1 cellular context compared by ENCODE assay signal in the genomic region with DNA sequence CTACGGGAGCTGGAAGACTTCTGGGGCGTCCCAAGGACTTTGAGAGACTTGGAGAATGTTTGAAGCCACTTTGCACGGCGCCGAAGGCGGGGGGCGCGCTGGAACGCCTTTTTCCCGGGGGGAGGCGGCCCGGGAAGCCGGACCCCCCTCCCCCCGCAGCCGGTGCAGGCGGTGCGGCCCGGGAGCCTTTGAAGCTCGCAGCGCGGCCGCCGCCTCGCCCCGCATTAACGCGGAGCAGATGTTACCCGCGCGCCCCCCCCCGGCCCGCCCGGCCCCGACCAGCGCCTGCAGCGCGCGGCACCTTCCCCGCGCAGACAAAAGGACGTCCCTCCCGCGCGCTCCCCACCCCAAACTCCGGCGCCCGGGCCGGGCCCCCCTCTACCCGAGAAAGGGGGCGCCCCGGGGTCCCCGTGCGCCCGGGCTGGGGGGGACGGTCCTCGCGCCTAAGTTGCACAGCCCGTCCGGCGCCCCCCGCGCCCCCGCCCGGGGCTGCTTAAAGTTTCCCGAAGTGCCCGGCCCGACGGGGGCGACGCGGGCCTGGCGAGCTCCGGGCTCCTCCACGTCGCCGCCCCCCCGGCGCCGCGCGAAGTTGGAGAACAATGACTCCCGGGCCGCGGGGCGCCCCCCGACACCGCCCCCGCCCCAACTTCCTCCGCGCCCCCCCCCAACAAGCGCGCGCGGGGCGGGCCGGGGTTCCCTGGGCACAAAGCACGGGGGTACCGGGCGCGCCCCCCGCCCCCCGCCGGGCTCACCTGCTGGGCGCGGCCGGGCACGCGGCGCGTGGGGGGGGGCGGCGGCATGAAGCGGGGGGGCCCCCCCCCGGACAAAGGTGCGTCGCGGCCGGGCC.
TF ChIP-seq lines count a peak whose summit lies in the region.

No MANE protein-coding gene starts in this region.

TF ChIP-seq in HepG2, 621 proteins besides CTCF, POLR2A, EP300 and RAD21 (continued from another document and continues in another):
- TF ChIP-seq ZBTB34 (CRISPR knock-in tag; IDR thresholded peaks at IDR 0.05) (no peak), PPARG (CRISPR knock-in tag; conservative IDR thresholded peaks at IDR 0.05) (no peak), RNF2 (conservative IDR thresholded peaks at IDR 0.05; ENCODE audit: low read depth) (no peak), KAT7 (CRISPR knock-in tag; IDR thresholded peaks at IDR 0.05; ENCODE audit: borderline replicate concordance) (no peak), MBD4 (IDR thresholded peaks at IDR 0.05; ENCODE audit: borderline replicate concordance, low read length) (no peak), REPIN1 (CRISPR knock-in tag; IDR thresholded peaks at IDR 0.05; ENCODE audit: borderline replicate concordance, low read depth) (no peak), TCF12 (IDR thresholded peaks at IDR 0.05) (no peak), TCF12 (CRISPR knock-in tag; IDR thresholded peaks at IDR 0.05) (no peak), TCF7 (IDR thresholded peaks at IDR 0.05; ENCODE audit: low read depth) (peak; percentile 53; the same call in 1 of the 2 replicates), ZNF460 (CRISPR knock-in tag; IDR thresholded peaks at IDR 0.05; ENCODE audit: borderline replicate concordance) (no peak), ZNF629 (CRISPR knock-in tag; conservative IDR thresholded peaks at IDR 0.05) (no peak), AGO2 (optimal IDR thresholded peaks at IDR 0.05; ENCODE audit: low read depth, low read length) (peak; percentile 47), NCOA2 (CRISPR knock-in tag; IDR thresholded peaks at IDR 0.05) (no peak), SRSF4 (IDR thresholded peaks at IDR 0.05; ENCODE audit: low read depth, low read length, poor library complexity, severe bottlenecking) (no peak), RXRB (CRISPR knock-in tag; IDR thresholded peaks at IDR 0.05; ENCODE audit: borderline replicate concordance) (no peak), ZNF251 (CRISPR knock-in tag; IDR thresholded peaks at IDR 0.05) (no peak), ZNF777 (CRISPR knock-in tag; IDR thresholded peaks at IDR 0.05) (peak; percentile 71), MAFG (CRISPR knock-in tag; IDR thresholded peaks at IDR 0.05) (no peak), ZNF430 (CRISPR knock-in tag; IDR thresholded peaks at IDR 0.05) (no peak), SOX13 (IDR thresholded peaks at IDR 0.05) (no peak), SOX13 (CRISPR knock-in tag; conservative IDR thresholded peaks at IDR 0.05 in 1 of 2, IDR thresholded peaks at IDR 0.05 in 1 of 2) (no peak), TARDBP (CRISPR knock-in tag; IDR thresholded peaks at IDR 0.05) (no peak), NFYC (CRISPR knock-in tag; IDR thresholded peaks at IDR 0.05) (no peak), MTF1 (CRISPR knock-in tag; IDR thresholded peaks at IDR 0.05) (no peak), ZNF558 (CRISPR knock-in tag; IDR thresholded peaks at IDR 0.05; ENCODE audit: borderline replicate concordance) (no peak), ZNF674 (CRISPR knock-in tag; IDR thresholded peaks at IDR 0.05; ENCODE audit: low read depth) (no peak), CCDC6 (CRISPR knock-in tag; IDR thresholded peaks at IDR 0.05) (no peak), RERE (CRISPR knock-in tag; IDR thresholded peaks at IDR 0.05; ENCODE audit: low read depth) (no peak), ZNF382 (CRISPR knock-in tag; IDR thresholded peaks at IDR 0.05; ENCODE audit: borderline replicate concordance) (no peak), ISL2 (CRISPR knock-in tag; IDR thresholded peaks at IDR 0.05) (no peak)
- TF ChIP-seq, protein P1, sequence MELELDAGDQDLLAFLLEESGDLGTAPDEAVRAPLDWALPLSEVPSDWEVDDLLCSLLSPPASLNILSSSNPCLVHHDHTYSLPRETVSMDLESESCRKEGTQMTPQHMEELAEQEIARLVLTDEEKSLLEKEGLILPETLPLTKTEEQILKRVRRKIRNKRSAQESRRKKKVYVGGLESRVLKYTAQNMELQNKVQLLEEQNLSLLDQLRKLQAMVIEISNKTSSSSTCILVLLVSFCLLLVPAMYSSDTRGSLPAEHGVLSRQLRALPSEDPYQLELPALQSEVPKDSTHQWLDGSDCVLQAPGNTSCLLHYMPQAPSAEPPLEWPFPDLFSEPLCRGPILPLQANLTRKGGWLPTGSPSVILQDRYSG (CRISPR knock-in tag; IDR thresholded peaks at IDR 0.05): no peak
- TF ChIP-seq, protein P2, sequence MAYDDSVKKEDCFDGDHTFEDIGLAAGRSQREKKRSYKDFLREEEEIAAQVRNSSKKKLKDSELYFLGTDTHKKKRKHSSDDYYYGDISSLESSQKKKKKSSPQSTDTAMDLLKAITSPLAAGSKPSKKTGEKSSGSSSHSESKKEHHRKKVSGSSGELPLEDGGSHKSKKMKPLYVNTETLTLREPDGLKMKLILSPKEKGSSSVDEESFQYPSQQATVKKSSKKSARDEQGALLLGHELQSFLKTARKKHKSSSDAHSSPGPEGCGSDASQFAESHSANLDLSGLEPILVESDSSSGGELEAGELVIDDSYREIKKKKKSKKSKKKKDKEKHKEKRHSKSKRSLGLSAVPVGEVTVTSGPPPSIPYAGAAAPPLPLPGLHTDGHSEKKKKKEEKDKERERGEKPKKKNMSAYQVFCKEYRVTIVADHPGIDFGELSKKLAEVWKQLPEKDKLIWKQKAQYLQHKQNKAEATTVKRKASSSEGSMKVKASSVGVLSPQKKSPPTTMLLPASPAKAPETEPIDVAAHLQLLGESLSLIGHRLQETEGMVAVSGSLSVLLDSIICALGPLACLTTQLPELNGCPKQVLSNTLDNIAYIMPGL (CRISPR knock-in tag; IDR thresholded peaks at IDR 0.05; ENCODE audit: borderline replicate concordance in 1 of 2, low read depth in 1 of 2): peak in 1 of 2 experiments; percentile 41; a peak in 2 of 4 replicates
- TF ChIP-seq, protein P3, sequence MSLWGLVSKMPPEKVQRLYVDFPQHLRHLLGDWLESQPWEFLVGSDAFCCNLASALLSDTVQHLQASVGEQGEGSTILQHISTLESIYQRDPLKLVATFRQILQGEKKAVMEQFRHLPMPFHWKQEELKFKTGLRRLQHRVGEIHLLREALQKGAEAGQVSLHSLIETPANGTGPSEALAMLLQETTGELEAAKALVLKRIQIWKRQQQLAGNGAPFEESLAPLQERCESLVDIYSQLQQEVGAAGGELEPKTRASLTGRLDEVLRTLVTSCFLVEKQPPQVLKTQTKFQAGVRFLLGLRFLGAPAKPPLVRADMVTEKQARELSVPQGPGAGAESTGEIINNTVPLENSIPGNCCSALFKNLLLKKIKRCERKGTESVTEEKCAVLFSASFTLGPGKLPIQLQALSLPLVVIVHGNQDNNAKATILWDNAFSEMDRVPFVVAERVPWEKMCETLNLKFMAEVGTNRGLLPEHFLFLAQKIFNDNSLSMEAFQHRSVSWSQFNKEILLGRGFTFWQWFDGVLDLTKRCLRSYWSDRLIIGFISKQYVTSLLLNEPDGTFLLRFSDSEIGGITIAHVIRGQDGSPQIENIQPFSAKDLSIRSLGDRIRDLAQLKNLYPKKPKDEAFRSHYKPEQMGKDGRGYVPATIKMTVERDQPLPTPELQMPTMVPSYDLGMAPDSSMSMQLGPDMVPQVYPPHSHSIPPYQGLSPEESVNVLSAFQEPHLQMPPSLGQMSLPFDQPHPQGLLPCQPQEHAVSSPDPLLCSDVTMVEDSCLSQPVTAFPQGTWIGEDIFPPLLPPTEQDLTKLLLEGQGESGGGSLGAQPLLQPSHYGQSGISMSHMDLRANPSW (CRISPR knock-in tag; IDR thresholded peaks at IDR 0.05; ENCODE audit: borderline replicate concordance): no peak
- TF ChIP-seq, protein P4, sequence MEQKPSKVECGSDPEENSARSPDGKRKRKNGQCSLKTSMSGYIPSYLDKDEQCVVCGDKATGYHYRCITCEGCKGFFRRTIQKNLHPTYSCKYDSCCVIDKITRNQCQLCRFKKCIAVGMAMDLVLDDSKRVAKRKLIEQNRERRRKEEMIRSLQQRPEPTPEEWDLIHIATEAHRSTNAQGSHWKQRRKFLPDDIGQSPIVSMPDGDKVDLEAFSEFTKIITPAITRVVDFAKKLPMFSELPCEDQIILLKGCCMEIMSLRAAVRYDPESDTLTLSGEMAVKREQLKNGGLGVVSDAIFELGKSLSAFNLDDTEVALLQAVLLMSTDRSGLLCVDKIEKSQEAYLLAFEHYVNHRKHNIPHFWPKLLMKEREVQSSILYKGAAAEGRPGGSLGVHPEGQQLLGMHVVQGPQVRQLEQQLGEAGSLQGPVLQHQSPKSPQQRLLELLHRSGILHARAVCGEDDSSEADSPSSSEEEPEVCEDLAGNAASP (CRISPR knock-in tag; IDR thresholded peaks at IDR 0.05; ENCODE audit: borderline replicate concordance): no peak
- TF ChIP-seq, protein P5, sequence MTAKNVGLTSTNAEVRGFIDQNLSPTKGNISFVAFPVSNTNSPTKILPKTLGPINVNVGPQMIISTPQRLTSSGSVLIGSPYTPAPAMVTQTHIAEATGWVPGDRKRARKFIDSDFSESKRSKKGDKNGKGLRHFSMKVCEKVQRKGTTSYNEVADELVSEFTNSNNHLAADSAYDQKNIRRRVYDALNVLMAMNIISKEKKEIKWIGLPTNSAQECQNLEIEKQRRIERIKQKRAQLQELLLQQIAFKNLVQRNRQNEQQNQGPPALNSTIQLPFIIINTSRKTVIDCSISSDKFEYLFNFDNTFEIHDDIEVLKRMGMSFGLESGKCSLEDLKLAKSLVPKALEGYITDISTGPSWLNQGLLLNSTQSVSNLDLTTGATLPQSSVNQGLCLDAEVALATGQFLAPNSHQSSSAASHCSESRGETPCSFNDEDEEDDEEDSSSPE (CRISPR knock-in tag; IDR thresholded peaks at IDR 0.05): no peak
